ENCODE assay signal across 8 cellular contexts in genomic region chr3:193593666-193594025, GRCh38.
DNase-seq lines count a peak whose midpoint lies in the region; ATAC-seq and TF ChIP-seq lines count a peak whose summit lies in the region.

No MANE protein-coding gene starts in this region.

- H3K4me3 ChIP-seq in SK-N-MC (peak overlapping the region; percentile 96), astrocyte of the spinal cord (ENCODE audit: low read depth, low read length) (peak overlapping the region; percentile 58)

- H3K9me3 ChIP-seq in SK-N-MC (ENCODE audit: low read depth, low read length), result no peaks in the 10 kb centered on the region

- DNase-seq in SIG-M5 treated with dmso at 0.1 percent for 504 hours (lab: John Stamatoyannopoulos, UW; ENCODE audit: unreplicated experiment) (peak; percentile 50), SIG-M5 (lab: John Stamatoyannopoulos, UW) (no peak), SK-N-MC (ENCODE audit: low read depth, low spot score) (no peak), astrocyte of the spinal cord (ENCODE audit: low read depth, low spot score) (peak; percentile 13), iPS-NIHi11 (ENCODE audit: low spot score) (peak; percentile 22), pons (ENCODE audit: low spot score) (no peak)
- DNase-seq in stimulated activated CD4-positive, alpha-beta T cell treated with anti-CD3 and anti-CD28 coated beads, Interleukin-15, amount 100 ng/mL, for 48 hours (ENCODE audit: low read depth in 2 of 2), result peak; percentile 41 to 53

- H3K36me3 ChIP-seq in SK-N-MC (ENCODE audit: insufficient read depth, low read length), result peaks cover 21% of the 10 kb centered on the region

- H3K9ac ChIP-seq in SK-N-MC (ENCODE audit: insufficient read length), result peak overlapping the region; percentile 96

- peak; percentile 42 for ATAC-seq in HG03354 (IDR thresholded peaks at IDR 0.05; ENCODE audit: poor library complexity, severe bottlenecking, unreplicated experiment)

- TF ChIP-seq CTCF in astrocyte of the spinal cord (IDR thresholded peaks at IDR 0.05; ENCODE audit: low read depth, low read length), result no peak

- in situ Hi-C loops in astrocyte of the spinal cord (cut with HindIII; ENCODE audit: low sequenced_read_pairs), result no loop called here

- H3K27ac ChIP-seq in SK-N-MC, result no peak overlapping the region

Comparison
In these comparisons a context has a peak if more than half of its experiments do, and no peak if none do; other contexts are left out.
1. DNase-seq: peak in SIG-M5 treated with dmso at 0.1 percent for 504 hours (single experiment), astrocyte of the spinal cord (single experiment), iPS-NIHi11 (single experiment) and stimulated activated CD4-positive, alpha-beta T cell treated with anti-CD3 and anti-CD28 coated beads, Interleukin-15, amount 100 ng/mL, for 48 hours (2 of 2); none in SIG-M5 (single experiment), SK-N-MC (single experiment) and pons (single experiment).